ENCODE assay signal across 11 cellular contexts in genomic region chr11:66015094-66015881, GRCh38. TPM values are rescaled to one million over a fixed set of nuclear protein-coding genes. Genes with fewer than 3 reads are reported as not detected.
DNase-seq lines count a peak whose midpoint lies in the region; ATAC-seq, FAIRE-seq and TF ChIP-seq lines count a peak whose summit lies in the region.
"Had no signal": no experiment of that assay in that cellular context is flagged by ENCODE, and none has a peak within 500 bp of the region (broad histone marks: within the 10 kb centered on the region; RNA-seq: fewer than 3 reads in every experiment).

No MANE protein-coding gene starts in this region.

- no peak for TF ChIP-seq CTCF in A673 (conservative IDR thresholded peaks at IDR 0.05; ENCODE audit: low read depth, low read length)
- no peak for TF ChIP-seq CTCF in bronchial epithelial cell (IDR thresholded peaks at IDR 0.05; ENCODE audit: insufficient read depth, low read length, severe bottlenecking)
- no peak for TF ChIP-seq CTCF in kidney (IDR thresholded peaks at IDR 0.05; ENCODE audit: borderline replicate concordance, extremely low read depth, insufficient read depth)

- no peak overlapping the region for H3K9ac ChIP-seq in kidney (ENCODE audit: low read length in 2 of 2)

- ATAC-seq in GM19463 (IDR thresholded peaks at IDR 0.05; ENCODE audit: unreplicated experiment) (no peak), HG02884 (IDR thresholded peaks at IDR 0.05; ENCODE audit: unreplicated experiment) (no peak)

- peak; percentile 87 for DNase-seq in A673 (ENCODE audit: low spot score)
- DNase-seq in HT1080 (ENCODE audit: low read depth): peak; percentile 97
- peak; percentile 7 for DNase-seq in bronchial epithelial cell (ENCODE audit: low read depth)
- DNase-seq in kidney: peak; percentile 81
- DNase-seq in T-helper 9 cell: no peak
- DNase-seq in GDM1 (lab: John Stamatoyannopoulos, UW): no peak
- DNase-seq: activated CD4-positive, alpha-beta T cell treated with anti-CD3 and anti-CD28 coated beads for 48 hours; activated naive CD8-positive, alpha-beta T cell treated with anti-CD3 and anti-CD28 coated beads for 36 hours had no signal

- CTCF ChIA-PET in A673 (lab: Charles Lee): interaction anchor here (0.7 kb wide), 2 partner anchors 211 to 343 kb away, joined by 8 to 13 read pairs; no protein-coding TSS in a partner anchor

- H3K4me3 ChIP-seq in A673 (ENCODE audit: low read depth, low read length, poor library complexity, severe bottlenecking) (no peak overlapping the region), bronchial epithelial cell (ENCODE audit: low read depth, low read length) (no peak overlapping the region), kidney (ENCODE audit: low read length in 2 of 2) (no peak overlapping the region)
- H3K4me3 ChIP-seq: lung had no signal

- H3K27me3 ChIP-seq in A673 (replicated peaks; ENCODE audit: insufficient read depth, low read depth, low read length, poor library complexity) (no peaks in the 10 kb centered on the region), bronchial epithelial cell (ENCODE audit: control insufficient read depth, insufficient read depth, low read length) (no peaks in the 10 kb centered on the region)

- FAIRE-seq in bronchial epithelial cell (lab: Jason Lieb, UNC): no peak
- no peak for FAIRE-seq in kidney (lab: Jason Lieb, UNC)

- no TSS peak for BruUV-seq in A673 (replicated peaks; lab: Mats Ljungman, UMichigan)

- intact Hi-C loops in A673 (cut with micrococcal nuclease; ENCODE audit: unreplicated experiment) (no loop called here), kidney (cut with DNase I) (no loop called here)

- H3K9me3 ChIP-seq in A673 (ENCODE audit: low read depth, low read length, poor library complexity, severe bottlenecking) (no peaks in the 10 kb centered on the region), kidney (ENCODE audit: control insufficient read depth in 1 of 2, low read length in 2 of 2) (no peaks in the 10 kb centered on the region)

- H3K27ac ChIP-seq in A673 (ENCODE audit: low read depth, low read length, poor library complexity, severe bottlenecking) (peak overlapping the region; percentile 62), kidney (ENCODE audit: low read depth in 2 of 2, low read length in 2 of 2) (no peak overlapping the region)

- no peaks in the 10 kb centered on the region for H3K36me3 ChIP-seq in A673 (ENCODE audit: insufficient read depth, low read length, poor library complexity, severe bottlenecking)
- no peaks in the 10 kb centered on the region for H3K36me3 ChIP-seq in bronchial epithelial cell (ENCODE audit: control insufficient read depth, insufficient read depth, low read length)
- no peaks in the 10 kb centered on the region for H3K36me3 ChIP-seq in kidney (ENCODE audit: control insufficient read depth in 1 of 2, insufficient read depth in 2 of 2, low read length in 2 of 2)

- H3K4me1 ChIP-seq in A673 (ENCODE audit: insufficient read depth, low read length, poor library complexity, severe bottlenecking) (peaks cover 23% of the 10 kb centered on the region), kidney (ENCODE audit: control insufficient read depth in 1 of 2, insufficient read depth in 1 of 2, low read depth in 1 of 2, low read length in 2 of 2) (peaks cover 0 to 3% of the 10 kb centered on the region in 2 donors)

- POLR2A ChIA-PET in A673 (lab: Charles Lee; ENCODE audit: low non-redundant PET): no interaction called here

RNA-seq across cellular contexts. Expression of gene CST6, which starts 3.5 kb away (rescaled TPM):
- total RNA-seq in A673 (2021) (2.3 and 3.9 TPM in 2 replicates), bronchial epithelial cell (3.9 and 4.4 TPM in 2 replicates), kidney (5.9 TPM)
- not detected in 2 replicates for total RNA-seq in HT1080 (2014; rRNA removed; shearing (Covaris generic))
- polyA plus RNA-seq in HT1080 (2015; cell fraction: cytosol; rRNA removed): 0.12 TPM in 1 of 2 replicates, not detected in the other
- polyA plus RNA-seq in HT1080 (2015; cell fraction: nucleus; rRNA removed): not detected in 2 replicates
- polyA plus RNA-seq in kidney (ENCODE audit: insufficient read depth, low read depth, low replicate concordance): 1.2 TPM
- total RNA-seq: activated naive CD8-positive, alpha-beta T cell treated with anti-CD3 and anti-CD28 coated beads for 36 hours had no signal

RNA-seq across cellular contexts. Expression of gene CATSPER1, which starts 11.0 kb away (rescaled TPM):
- not detected in 2 replicates for total RNA-seq in A673 (2021)
- total RNA-seq in HT1080 (2014; rRNA removed; shearing (Covaris generic)): 10.0 and 13.7 TPM in 2 replicates
- 21.6 and 30.2 TPM in 2 replicates for polyA plus RNA-seq in HT1080 (2015; cell fraction: cytosol; rRNA removed)
- polyA plus RNA-seq in HT1080 (2015; cell fraction: nucleus; rRNA removed): 15.3 and 17.8 TPM in 2 replicates
- total RNA-seq in bronchial epithelial cell: 0.26 TPM in 1 of 2 replicates, not detected in the other
- 0.76 TPM for total RNA-seq in kidney
- not detected for polyA plus RNA-seq in kidney (ENCODE audit: insufficient read depth, low read depth, low replicate concordance)
- total RNA-seq: activated naive CD8-positive, alpha-beta T cell treated with anti-CD3 and anti-CD28 coated beads for 36 hours had no signal

RNA-seq across cellular contexts. Expression of gene BANF1, which starts 13.0 kb away (rescaled TPM):
- total RNA-seq in A673 (2021) (541 and 556 TPM in 2 replicates), bronchial epithelial cell (8.4 and 14.0 TPM in 2 replicates), kidney (181 TPM)
- total RNA-seq in HT1080 (2014; rRNA removed; shearing (Covaris generic)): 99.1 and 153 TPM in 2 replicates
- polyA plus RNA-seq in HT1080 (2015; cell fraction: cytosol; rRNA removed): 289 and 346 TPM in 2 replicates
- polyA plus RNA-seq in HT1080 (2015; cell fraction: nucleus; rRNA removed): 146 and 147 TPM in 2 replicates
- polyA plus RNA-seq in kidney (ENCODE audit: insufficient read depth, low read depth, low replicate concordance): 186 TPM

RNA-seq across cellular contexts. Expression of gene EIF1AD, which starts 13.3 kb away (rescaled TPM):
- 69.4 and 86.2 TPM in 2 replicates for total RNA-seq in A673 (2021)
- 45.8 and 57.5 TPM in 2 replicates for total RNA-seq in HT1080 (2014; rRNA removed; shearing (Covaris generic))
- 22.9 and 28.0 TPM in 2 replicates for polyA plus RNA-seq in HT1080 (2015; cell fraction: cytosol; rRNA removed)
- polyA plus RNA-seq in HT1080 (2015; cell fraction: nucleus; rRNA removed): 42.3 and 43.4 TPM in 2 replicates
- 39.7 and 44.5 TPM in 2 replicates for total RNA-seq in bronchial epithelial cell
- 37.5 TPM for total RNA-seq in kidney
- 17.7 TPM for polyA plus RNA-seq in kidney (ENCODE audit: insufficient read depth, low read depth, low replicate concordance)

RNA-seq across cellular contexts. Expression of gene GAL3ST3, which starts 33.7 kb away (rescaled TPM):
- total RNA-seq in A673 (2021): 1.8 and 2.0 TPM in 2 replicates
- not detected in 2 replicates for total RNA-seq in HT1080 (2014; rRNA removed; shearing (Covaris generic))
- not detected in 2 replicates for polyA plus RNA-seq in HT1080 (2015; cell fraction: cytosol; rRNA removed)
- not detected in 2 replicates for polyA plus RNA-seq in HT1080 (2015; cell fraction: nucleus; rRNA removed)
- not detected in 2 replicates for total RNA-seq in bronchial epithelial cell
- 2.5 TPM for total RNA-seq in kidney
- 7.6 TPM for polyA plus RNA-seq in kidney (ENCODE audit: insufficient read depth, low read depth, low replicate concordance)
- total RNA-seq: lung had no signal
- polyA plus RNA-seq: lung had no signal

Comparison
In these comparisons a context has a peak if more than half of its experiments do, and no peak if none do; other contexts are left out.
1. DNase-seq: peak in A673 (single experiment), HT1080 (single experiment), bronchial epithelial cell (single experiment) and kidney (single experiment); none in T-helper 9 cell (single experiment) and GDM1 (single experiment).